Comparison of ENCODE assay signal across 8 cellular contexts in the genomic region with DNA sequence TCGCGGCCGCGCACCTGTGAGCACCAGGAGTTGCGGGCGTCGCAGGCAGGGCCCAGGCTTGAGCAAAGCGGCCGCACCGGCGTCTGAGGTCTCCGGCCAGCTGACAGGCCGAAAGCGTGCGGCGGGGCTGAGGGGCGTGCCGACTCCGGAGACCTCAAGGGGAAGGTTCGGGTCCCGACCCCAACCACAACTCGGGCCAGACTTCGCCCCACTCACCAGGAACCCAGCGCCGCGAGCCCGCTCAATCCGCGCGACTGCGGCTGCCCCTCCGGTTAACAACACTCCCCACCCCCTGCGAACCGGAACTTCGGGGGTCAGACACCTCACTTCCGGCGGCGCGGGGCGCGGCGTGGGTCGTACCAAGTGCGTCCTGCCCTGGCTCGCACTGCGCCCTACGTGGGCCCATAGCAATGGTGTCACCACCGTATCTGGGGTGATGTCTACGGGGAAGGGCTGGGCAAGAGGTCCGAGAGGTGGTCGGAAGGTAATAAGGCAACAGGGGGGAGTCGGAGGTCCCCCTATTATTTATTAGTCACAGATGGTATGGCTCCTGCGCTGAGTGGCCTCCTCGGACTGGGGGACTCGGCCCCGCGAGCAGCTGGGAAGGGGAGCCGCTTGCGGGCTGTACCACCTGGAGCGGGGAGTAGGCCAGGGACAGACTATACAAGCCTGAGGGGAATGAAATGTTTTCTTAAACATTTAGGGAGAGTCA. TPM values are rescaled to one million over a fixed set of nuclear protein-coding genes. Genes with fewer than 3 reads are reported as not detected.
DNase-seq lines count a peak whose midpoint lies in the region; ATAC-seq and TF ChIP-seq lines count a peak whose summit lies in the region.

A gene (minus strand): TSS at position 280 of the 712 bp plus-strand sequence. CDS start 918 bp downstream, outside the sequence.

- peak; percentile 90 for DNase-seq in NCI-H774 (lab: John Stamatoyannopoulos, UW)
- peak; percentile 87 to 89 for DNase-seq in activated CD4-positive, alpha-beta T cell treated with anti-CD3 and anti-CD28 coated beads, Interleukin-2, amount 50 U/mL, for 4 hours
- DNase-seq in dermis microvascular lymphatic vessel endothelial cell (ENCODE audit: low read depth in 2 of 2) = peak; percentile 80 to 94
- peak; percentile 89 to 98 for DNase-seq in lower leg skin (ENCODE audit: low spot score in 2 of 2)
- DNase-seq in stimulated activated CD4-positive, alpha-beta T cell treated with anti-CD3 and anti-CD28 coated beads, Interleukin-4, amount 100 ng/mL, for 48 hours (ENCODE audit: low read depth in 2 of 2) = peak; percentile 86 to 90

- no peak for TF ChIP-seq CTCF in lower leg skin (IDR thresholded peaks at IDR 0.05)

- peaks cover 65% of the 10 kb centered on the region for H3K4me1 ChIP-seq in BLaER1

- peak within 1 kb of the TSS; percentile 99 for H3K4me2 ChIP-seq in BLaER1

- peak; percentile 56 for ATAC-seq in GM19351 (IDR thresholded peaks at IDR 0.05; ENCODE audit: unreplicated experiment)
- peak; percentile 59 for ATAC-seq in HG03520 (IDR thresholded peaks at IDR 0.05; ENCODE audit: unreplicated experiment)

- peaks cover 17% of the 10 kb centered on the region for H4K20me1 ChIP-seq in BLaER1

- H3K9me3 ChIP-seq in BLaER1 = no peaks in the 10 kb centered on the region

- peak within 1 kb of the TSS; percentile 99 for H3K27ac ChIP-seq in BLaER1

- peak within 1 kb of the TSS; percentile 98 for H3K9ac ChIP-seq in BLaER1

- TF ChIP-seq POLR2A in lower leg skin (IDR thresholded peaks at IDR 0.05) = peak in 1 of 2 donors; percentile 91

- H3K27me3 ChIP-seq in BLaER1 = no peaks in the 10 kb centered on the region

- intact Hi-C loops in lower leg skin (cut with DNase I; ENCODE audit: low total_unique reads) = no loop called here

- H3K4me3 ChIP-seq in BLaER1 (peak within 1 kb of the TSS; percentile 99), lower leg skin (ENCODE audit: low read depth, poor library complexity, severe bottlenecking) (peak within 1 kb of the TSS; percentile 72)

- WGBS in lower leg skin, 2 donors = 0% methylated on average over 41 to 59 of the region's 60 CpGs

- peaks cover 38% of the 10 kb centered on the region for H3K36me3 ChIP-seq in BLaER1

RNA-seq across cellular contexts. Expression of the gene that starts here (rescaled TPM):
- total RNA-seq in dermis microvascular lymphatic vessel endothelial cell = 5.6 and 15.4 TPM in 2 replicates
- 10 to 100 TPM; 21.9 to 60.3 (median 47.8) TPM for total RNA-seq in lower leg skin

Comparison
In these comparisons a context has a peak if more than half of its experiments do, and no peak if none do; other contexts are left out.
1. Peak in every context shown above with its lines: DNase-seq, ATAC-seq, H3K4me3 ChIP-seq and H3K27ac ChIP-seq.